ENCODE assay signal across 18 cellular contexts in genomic region chr21:34580181-34580700, GRCh38. TPM values are rescaled to one million over a fixed set of nuclear protein-coding genes. Genes with fewer than 3 reads are reported as not detected.
DNase-seq lines count a peak whose midpoint lies in the region; ATAC-seq and TF ChIP-seq lines count a peak whose summit lies in the region.
"Had no signal": no experiment of that assay in that cellular context is flagged by ENCODE, and none has a peak within 500 bp of the region (broad histone marks: within the 10 kb centered on the region; RNA-seq: fewer than 3 reads in every experiment).

No MANE protein-coding gene starts in this region.

- peaks cover under 1% of the 10 kb centered on the region for H3K36me3 Mint-ChIP-seq in activated naive CD4-positive, alpha-beta T cell treated with anti-CD3 and anti-CD28 coated beads for 36 hours (ENCODE audit: low read depth)

- H4K91ac ChIP-seq in IMR-90 (ENCODE audit: insufficient read depth, low read depth, low read length), result peak overlapping the region; percentile 66

- no peak overlapping the region for H2AFZ ChIP-seq in IMR-90 (replicated peaks; ENCODE audit: low read length, poor library complexity)

- H3K9ac ChIP-seq in IMR-90 (ENCODE audit: low read depth, low read length), result no peak overlapping the region

- peaks cover 14% of the 10 kb centered on the region for H3K9me1 ChIP-seq in IMR-90 (ENCODE audit: insufficient read depth, low read length)

- peak overlapping the region; percentile 4; the same call in 1 of the 2 replicates for H3K23ac ChIP-seq in IMR-90 (ENCODE audit: low read depth, low read length)

- TF ChIP-seq EP300 in sigmoid colon (IDR thresholded peaks at IDR 0.05), result no peak

- peaks cover 12 to 45% of the 10 kb centered on the region in 2 experiments; a peak in 3 of 4 replicates for H3K79me1 ChIP-seq in IMR-90 (ENCODE audit: low read depth in 1 of 2, low read length in 2 of 2)

- peak overlapping the region; percentile 5; the same call in 1 of the 2 replicates for H3K4ac ChIP-seq in IMR-90 (ENCODE audit: low read depth, low read length)

- H3K4me2 ChIP-seq in IMR-90 (ENCODE audit: low read depth, low read length), result no peak overlapping the region

- H4K20me1 ChIP-seq in IMR-90 (ENCODE audit: insufficient read depth, low read length), result no peaks in the 10 kb centered on the region

- H3K4me1 ChIP-seq in IMR-90 (ENCODE audit: control insufficient read depth, insufficient read depth, low read length) (peaks cover 13% of the 10 kb centered on the region), body of pancreas (peaks cover 31% of the 10 kb centered on the region), heart left ventricle (peaks cover 5 to 95% (median 57%) of the 10 kb centered on the region in 12 donors), sigmoid colon (peaks cover 0 to 46% (median 32%) of the 10 kb centered on the region in 4 donors)

- no peak for TF ChIP-seq RAD21 in IMR-90 (IDR thresholded peaks at IDR 0.05; ENCODE audit: low read length)

- no peak overlapping the region for H3K4me3 Mint-ChIP-seq in activated naive CD4-positive, alpha-beta T cell treated with anti-CD3 and anti-CD28 coated beads for 36 hours
- H3K4me3 Mint-ChIP-seq: memory B cell had no signal

- no peak overlapping the region for H2BK5ac ChIP-seq in IMR-90 (ENCODE audit: low read depth, low read length, poor library complexity, severe bottlenecking)

- H2BK120ac ChIP-seq in IMR-90 (ENCODE audit: low read depth, low read length), result peak overlapping the region; percentile 77; the same call in 1 of the 2 replicates

- H3K9me3 ChIP-seq in IMR-90 (ENCODE audit: control insufficient read depth, insufficient read depth, low read length) (no peaks in the 10 kb centered on the region), body of pancreas (no peaks in the 10 kb centered on the region), heart left ventricle (no peaks in the 10 kb centered on the region), sigmoid colon (no peaks in the 10 kb centered on the region)

- no peak overlapping the region for H3K56ac ChIP-seq in IMR-90 (ENCODE audit: extremely low read depth, insufficient read depth, low read length)

- H2BK20ac ChIP-seq in IMR-90 (ENCODE audit: low read depth, low read length), result peak overlapping the region; percentile 47; the same call in 1 of the 2 replicates

- H3K36me3 ChIP-seq in IMR-90 (ENCODE audit: control insufficient read depth, insufficient read depth, low read length) (no peaks in the 10 kb centered on the region), body of pancreas (replicated peaks in 1 of 2; ENCODE audit: insufficient read depth in 1 of 2, low read depth in 2 of 2) (no peaks in the 10 kb centered on the region), heart left ventricle (no peaks in the 10 kb centered on the region), sigmoid colon (no peaks in the 10 kb centered on the region)

- 0 out of 2 replicates have a peak overlapping the region, but pooled peaks have one; percentile 80 for H3K14ac ChIP-seq in IMR-90 (replicated peaks; ENCODE audit: low read depth, low read length)

- BruUV-seq in IMR-90 (replicated peaks; lab: Mats Ljungman, UMichigan), result no TSS peak

- intact Hi-C loops in IMR-90 (cut with micrococcal nuclease) (no loop called here), body of pancreas (cut with DNase I) (no loop called here), heart left ventricle (cut with DNase I) (loop anchor here in 9 of 10 donors (2.0 to 5.0 kb wide), 5 partner anchors 43 to 58 kb away; no protein-coding TSS in a partner anchor), sigmoid colon (cut with DNase I) (loop anchor here (5.0 kb wide), 1 partner anchor 58 kb away; no protein-coding TSS in a partner anchor)
- intact Hi-C loops in activated naive CD4-positive, alpha-beta T cell treated with anti-CD3 and anti-CD28 coated beads for 36 hours (cut with micrococcal nuclease), result loop anchor here (5.0 kb wide), 1 partner anchor 53 kb away; no protein-coding TSS in a partner anchor

- H2AK9ac ChIP-seq in IMR-90 (replicated peaks; ENCODE audit: low read depth, low read length, poor library complexity), result no peak overlapping the region

- H4K8ac ChIP-seq in IMR-90 (ENCODE audit: low read depth in 2 of 2, low read length in 2 of 2), result peak overlapping the region in 1 of 2 experiments; percentile 11; a peak in 1 of 4 replicates

- H3K27me3 ChIP-seq in IMR-90 (ENCODE audit: control insufficient read depth, insufficient read depth, low read length), result no peaks in the 10 kb centered on the region
- no peaks in the 10 kb centered on the region for H3K27me3 ChIP-seq in body of pancreas
- no peaks in the 10 kb centered on the region for H3K27me3 ChIP-seq in heart left ventricle
- H3K27me3 ChIP-seq in sigmoid colon, result no peaks in the 10 kb centered on the region

- H3K27ac ChIP-seq in IMR-90 (ENCODE audit: insufficient read depth, low read length), result no peak overlapping the region
- peak overlapping the region in 3 of 4 donors; percentile 39 to 48 (median 41) for H3K27ac ChIP-seq in body of pancreas
- H3K27ac ChIP-seq in heart left ventricle, result peak overlapping the region; percentile 2 to 95 (median 80)
- H3K27ac ChIP-seq in sigmoid colon, result peak overlapping the region in 3 of 4 donors; percentile 30 to 42 (median 39)
- H3K27ac ChIP-seq: C4-2B had no signal

- POLR2A ChIA-PET in IMR-90 (lab: Charles Lee; ENCODE audit: unreplicated experiment), result no interaction called here

- H2AK5ac ChIP-seq in IMR-90 (ENCODE audit: low read depth, low read length), result peak overlapping the region; percentile 76

- no peaks in the 10 kb centered on the region for H3K9me3 Mint-ChIP-seq in activated naive CD4-positive, alpha-beta T cell treated with anti-CD3 and anti-CD28 coated beads for 36 hours
- H3K9me3 Mint-ChIP-seq: memory B cell had no signal

- dilution Hi-C loops in IMR-90 (cut with HindIII; ENCODE audit: low sequenced_read_pairs, unreplicated experiment), result no loop called here

- WGBS in IMR-90 (ENCODE audit: extremely low coverage in 2 of 2, insufficient read length in 1 of 2), 2 experiments, result no CpG with 5 or more reads among the region's 9 CpGs
- 36 to 48% methylated on average over 9 of the region's 9 CpGs for WGBS in body of pancreas, 2 donors
- WGBS in heart left ventricle, 4 donors, result 38 to 60% (median 43%) methylated on average over 9 of the region's 9 CpGs
- 46 to 73% methylated on average over 9 of the region's 9 CpGs for WGBS in sigmoid colon, 2 donors

- H3K27me3 Mint-ChIP-seq in activated naive CD4-positive, alpha-beta T cell treated with anti-CD3 and anti-CD28 coated beads for 36 hours (ENCODE audit: low read depth), result no peaks in the 10 kb centered on the region
- H3K27me3 Mint-ChIP-seq: memory B cell had no signal

- peaks cover 5% of the 10 kb centered on the region for H3K4me1 Mint-ChIP-seq in activated naive CD4-positive, alpha-beta T cell treated with anti-CD3 and anti-CD28 coated beads for 36 hours (ENCODE audit: low read depth)

- CTCF ChIA-PET in IMR-90 (lab: Yijun Ruan, JAX), result no interaction called here
- CTCF ChIA-PET in activated naive CD4-positive, alpha-beta T cell treated with anti-CD3 and anti-CD28 coated beads for 36 hours (lab: Charles Lee), result no interaction called here

- no peak for ATAC-seq in IMR-90 (ENCODE audit: low read depth)
- peak; percentile 27 for ATAC-seq in body of pancreas
- ATAC-seq in heart left ventricle, result peak; percentile 66 to 85 (median 79)
- ATAC-seq in omental fat pad (ENCODE audit: low FRiP score), result no peak

- H2BK15ac ChIP-seq in IMR-90 (ENCODE audit: low read depth, low read length), result peak overlapping the region; percentile 40; the same call in 1 of the 3 replicates

- peak overlapping the region; percentile 9; the same call in 1 of the 2 replicates for H3K18ac ChIP-seq in IMR-90 (ENCODE audit: low read depth, low read length)

- TF ChIP-seq CTCF in IMR-90 (conservative IDR thresholded peaks at IDR 0.05; ENCODE audit: low read depth, low read length) (no peak), body of pancreas (IDR thresholded peaks at IDR 0.05) (no peak), heart left ventricle (IDR thresholded peaks at IDR 0.05) (no peak), sigmoid colon (IDR thresholded peaks at IDR 0.05) (no peak), omental fat pad (IDR thresholded peaks at IDR 0.05) (no peak)

- DNase-seq in IMR-90 (no peak), body of pancreas (peak; percentile 28 to 66 (median 44)), heart left ventricle (peak in 4 of 5 donors; percentile 69 to 93 (median 82)), sigmoid colon (no peak), LoVo (ENCODE audit: low spot score) (no peak), omental fat pad (ENCODE audit: low spot score) (no peak), SKM-1 (lab: John Stamatoyannopoulos, UW; ENCODE audit: unreplicated experiment) (no peak)
- DNase-seq in activated naive CD4-positive, alpha-beta T cell treated with anti-CD3 and anti-CD28 coated beads for 36 hours, result no peak
- DNase-seq: activated CD8-positive, alpha-beta memory T cell treated with anti-CD3 and anti-CD28 coated beads, Interleukin-2, amount 50 U/mL, for 4 hours; hypothalamus; NCI-H1048; NCI-H526 treated with DMSO at 0.1 percent for 48 hours; posterior cingulate gyrus; SIG-M5; stimulated activated CD4-positive, alpha-beta T cell treated with anti-CD3 and anti-CD28 coated beads, Interleukin-4, amount 100 ng/mL, for 1 hour; stimulated activated naive CD4-positive, alpha-beta T cell had no signal

- H4K5ac ChIP-seq in IMR-90 (ENCODE audit: low read depth, low read length), result no peak overlapping the region

- in situ Hi-C loops in IMR-90 (cut with MboI; ENCODE audit: low sequenced_read_pairs), result no loop called here

- no peak for TF ChIP-seq POLR2A in IMR-90 (IDR thresholded peaks at IDR 0.05; ENCODE audit: low read depth, low read length)
- no peak for TF ChIP-seq POLR2A in body of pancreas (IDR thresholded peaks at IDR 0.05)
- TF ChIP-seq POLR2A in heart left ventricle (IDR thresholded peaks at IDR 0.05), result peak in 1 of 2 donors; percentile 20
- no peak for TF ChIP-seq POLR2A in sigmoid colon (IDR thresholded peaks at IDR 0.05)

- H3K4me3 ChIP-seq in IMR-90 (ENCODE audit: insufficient read depth, low read depth, low read length) (no peak overlapping the region), body of pancreas (no peak overlapping the region), heart left ventricle (no peak overlapping the region), sigmoid colon (no peak overlapping the region)

- H3K27ac Mint-ChIP-seq in activated naive CD4-positive, alpha-beta T cell treated with anti-CD3 and anti-CD28 coated beads for 36 hours, result no peak overlapping the region
- H3K27ac Mint-ChIP-seq: memory B cell had no signal

RNA-seq across cellular contexts. Expression of gene RCAN1, which starts 34.7 kb away (rescaled TPM):
- total RNA-seq in IMR-90 (2012; rRNA removed), result 175 and 183 TPM in 2 replicates
- 43.0 and 53.5 TPM in 2 replicates for polyA plus RNA-seq in IMR-90 (2012; rRNA removed)
- polyA plus RNA-seq in IMR-90 (2012; cell fraction: cytosol; rRNA removed), result 13.6 and 13.7 TPM in 2 replicates
- polyA plus RNA-seq in IMR-90 (2012; cell fraction: nucleus; rRNA removed; ENCODE audit: low replicate concordance), result 32.6 and 64.1 TPM in 2 replicates
- 10 to 100 TPM; 20.8 to 29.0 TPM for total RNA-seq in body of pancreas
- total RNA-seq in heart left ventricle, result 100 to 1,000 TPM in 1 of 9 donors, 10 to 100 TPM in 8; 33.7 to 102 (median 57.6) TPM
- polyA plus RNA-seq in heart left ventricle, result 10 to 100 TPM; 56.3 to 99.1 TPM
- 10 to 100 TPM; 21.4 to 79.6 (median 28.2) TPM for total RNA-seq in sigmoid colon
- polyA plus RNA-seq in sigmoid colon, result 100 to 1,000 TPM in 1 of 3 donors, 10 to 100 TPM in 2; 38.3 to 148 (median 65.5) TPM
- 1 to 10 TPM; 2.3 to 2.9 TPM for total RNA-seq in activated naive CD4-positive, alpha-beta T cell treated with anti-CD3 and anti-CD28 coated beads for 36 hours
- 10 to 100 TPM; 62.6 to 73.5 (median 68.7) TPM for total RNA-seq in omental fat pad

Comparison
In these comparisons a context has a peak if more than half of its experiments do, and no peak if none do; other contexts are left out.
1. ATAC-seq: peak in body of pancreas (single experiment) and heart left ventricle (4 of 4); none in IMR-90 (single experiment) and omental fat pad (single experiment).
2. DNase-seq: peak in body of pancreas (4 of 4) and heart left ventricle (4 of 5); none in IMR-90 (single experiment), sigmoid colon (single experiment), activated naive CD4-positive, alpha-beta T cell treated with anti-CD3 and anti-CD28 coated beads for 36 hours (single experiment), LoVo (single experiment), omental fat pad (single experiment) and SKM-1 (single experiment).
3. RNA of gene RCAN1, which starts 34.7 kb away (total RNA-seq): 175 to 183 TPM in IMR-90, 62.6 to 73.5 TPM in omental fat pad, 33.7 to 102 TPM in heart left ventricle, 21.4 to 79.6 TPM in sigmoid colon and 20.8 to 29.0 TPM in body of pancreas; 2.3 to 2.9 TPM in activated naive CD4-positive, alpha-beta T cell treated with anti-CD3 and anti-CD28 coated beads for 36 hours; every median in the first group is over 4 times any median in the second.
4. intact Hi-C loops: an anchor here in heart left ventricle (2.0 to 5.0 kb wide), sigmoid colon (5.0 kb wide) and activated naive CD4-positive, alpha-beta T cell treated with anti-CD3 and anti-CD28 coated beads for 36 hours (5.0 kb wide); none called in IMR-90 and body of pancreas.